Comparison of ENCODE assay signal across 39 cellular contexts in the genomic region with DNA sequence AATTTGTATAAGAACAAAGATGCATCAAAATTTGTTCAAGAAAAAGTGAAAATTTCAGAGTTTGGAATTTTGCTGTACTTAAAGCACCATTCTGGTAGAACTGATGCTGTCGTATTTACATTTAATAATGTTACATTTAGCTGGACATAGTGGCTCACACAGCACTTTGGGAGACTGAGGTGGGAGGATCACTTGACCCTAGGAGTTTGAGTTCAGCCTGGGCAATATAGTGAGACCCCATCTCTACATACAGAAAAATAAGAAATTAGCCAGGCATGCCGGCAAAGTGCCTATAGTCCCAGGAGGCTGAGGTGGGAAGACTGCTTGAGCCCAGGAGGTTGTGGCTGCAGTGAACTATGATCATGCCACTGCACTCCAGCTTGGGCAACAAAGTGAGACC.
"Had no signal": no experiment of that assay in that cellular context is flagged by ENCODE, and none has a peak within 500 bp of the region (broad histone marks: within the 10 kb centered on the region; RNA-seq: fewer than 3 reads in every experiment).

No MANE protein-coding gene starts in this region.

- H3K4me1 ChIP-seq: adrenal gland, ascending aorta, breast epithelium had no signal

- FAIRE-seq: astrocyte, bronchial epithelial cell, colon had no signal

- H3K27me3 Mint-ChIP-seq: activated naive CD4-positive, alpha-beta T cell treated with anti-CD3 and anti-CD28 coated beads, Interleukin-2, amount 10 ng/mL, durations not matched to agents 7 days and 5 days; activated naive CD4-positive, alpha-beta T cell treated with anti-CD3 and anti-CD28 coated beads, Interleukin-2, amount 50 U/mL, for 24 hours; activated naive CD8-positive, alpha-beta T cell; activated naive CD8-positive, alpha-beta T cell treated with anti-CD3 and anti-CD28 coated beads for 36 hours; activated naive CD8-positive, alpha-beta T cell treated with anti-CD3 and anti-CD28 coated beads, Interleukin-2, amount 10 ng/mL, durations not matched to agents 7 days and 5 days; activated naive CD8-positive, alpha-beta T cell treated with anti-CD3 and anti-CD28 coated beads, Interleukin-2, amount 50 U/mL, for 24 hours; activated T-helper 17 cell treated with anti-CD3 and anti-CD28 coated beads, Interleukin-2, amount 50 U/mL, for 72 hours; brain; central memory CD8-positive, alpha-beta T cell had no signal

- H3K36me3 Mint-ChIP-seq: activated naive CD4-positive, alpha-beta T cell treated with anti-CD3 and anti-CD28 coated beads, Interleukin-2, amount 50 U/mL, for 24 hours; activated naive CD4-positive, alpha-beta T cell treated with anti-CD3 and anti-CD28 coated beads, Interleukin-2, amount 50 U/mL, for 72 hours; activated naive CD8-positive, alpha-beta T cell treated with anti-CD3 and anti-CD28 coated beads for 36 hours; activated naive CD8-positive, alpha-beta T cell treated with anti-CD3 and anti-CD28 coated beads, Interleukin-2, amount 10 ng/mL, durations not matched to agents 7 days and 5 days had no signal

- ATAC-seq: activated naive CD4-positive, alpha-beta T cell treated with anti-CD3 and anti-CD28 coated beads, Interleukin-2, amount 50 U/mL, for 72 hours; activated naive CD8-positive, alpha-beta T cell treated with anti-CD3 and anti-CD28 coated beads, Interleukin-2, amount 50 U/mL, for 24 hours; activated T-cell treated with anti-CD3 and anti-CD28 coated beads, Interleukin-2, amount 50 U/mL, for 4 hours; activated T-cell treated with anti-CD3 and anti-CD28 coated beads, Interleukin-2, amount 50 U/mL, for 72 hours; activated T-helper 17 cell treated with anti-CD3 and anti-CD28 coated beads, Interleukin-2, amount 50 U/mL, for 72 hours; body of pancreas had no signal

- H3K27ac ChIP-seq: adrenal gland, ascending aorta, body of pancreas, brain microvascular endothelial cell, breast epithelium, cardiac muscle cell had no signal

- H3K9me3 ChIP-seq: adrenal gland, ascending aorta, body of pancreas, breast epithelium had no signal

- DNase-seq: activated effector memory CD4-positive, alpha-beta T cell treated with anti-CD3 and anti-CD28 coated beads, Interleukin-2, amount 50 U/mL, for 16 hours; activated effector memory CD4-positive, alpha-beta T cell treated with Interleukin-2 at 50 U/mL for 16 hours; activated gamma-delta T cell; activated gamma-delta T cell treated with Interleukin-2 at 50 U/mL for 16 hours; activated naive CD4-positive, alpha-beta T cell; activated naive CD4-positive, alpha-beta T cell treated with anti-CD3 and anti-CD28 coated beads for 36 hours; activated naive CD4-positive, alpha-beta T cell treated with anti-CD3 and anti-CD28 coated beads, Interleukin-2, amount 10 ng/mL, durations not matched to agents 7 days and 5 days; activated naive CD4-positive, alpha-beta T cell treated with anti-CD3 and anti-CD28 coated beads, Interleukin-2, amount 50 U/mL, for 16 hours; activated naive CD4-positive, alpha-beta T cell treated with Interleukin-2 at 50 U/mL for 16 hours; activated naive CD8-positive, alpha-beta T cell treated with anti-CD3 and anti-CD28 coated beads for 36 hours; activated naive CD8-positive, alpha-beta T cell treated with anti-CD3 and anti-CD28 coated beads, Interleukin-2, amount 10 ng/mL, durations not matched to agents 7 days and 5 days; activated naive CD8-positive, alpha-beta T cell treated with anti-CD3 and anti-CD28 coated beads, Interleukin-2, amount 50 U/mL, for 24 hours; activated T-cell treated with anti-CD3 and anti-CD28 coated beads, Interleukin-2, amount 50 U/mL, for 4 hours; activated T-cell treated with anti-CD3 and anti-CD28 coated beads, Interleukin-2, amount 50 U/mL, for 48 hours; activated T-cell treated with anti-CD3 and anti-CD28 coated beads, Interleukin-2, amount 50 U/mL, for 72 hours; adrenal gland; amniotic stem cell; amygdala; anterior cingulate cortex; aorta; body of pancreas; brain microvascular endothelial cell; caudate nucleus; central memory CD4-positive, alpha-beta T cell; cerebellar nuclear complex had no signal

- H3K27me3 ChIP-seq: adrenal gland, ascending aorta, body of pancreas, brain microvascular endothelial cell, breast epithelium, cardiac muscle cell had no signal

- H3K27ac Mint-ChIP-seq: activated naive CD4-positive, alpha-beta T cell treated with anti-CD3 and anti-CD28 coated beads for 36 hours; activated naive CD4-positive, alpha-beta T cell treated with anti-CD3 and anti-CD28 coated beads, Interleukin-2, amount 10 ng/mL, durations not matched to agents 7 days and 5 days; activated naive CD4-positive, alpha-beta T cell treated with anti-CD3 and anti-CD28 coated beads, Interleukin-2, amount 50 U/mL, for 24 hours; activated naive CD4-positive, alpha-beta T cell treated with anti-CD3 and anti-CD28 coated beads, Interleukin-2, amount 50 U/mL, for 72 hours; activated naive CD8-positive, alpha-beta T cell; activated naive CD8-positive, alpha-beta T cell treated with anti-CD3 and anti-CD28 coated beads for 36 hours; activated naive CD8-positive, alpha-beta T cell treated with anti-CD3 and anti-CD28 coated beads, Interleukin-2, amount 10 ng/mL, durations not matched to agents 7 days and 5 days; activated naive CD8-positive, alpha-beta T cell treated with anti-CD3 and anti-CD28 coated beads, Interleukin-2, amount 50 U/mL, for 24 hours; activated T-cell treated with anti-CD3 and anti-CD28 coated beads, Interleukin-2, amount 50 U/mL, for 72 hours; activated T-helper 1 cell treated with anti-CD3 and anti-CD28 coated beads, Interleukin-12 subunit alpha, Interleukin-12 subunit beta, Interleukin-2, Interleukin-4 antibody, amounts not matched to agents 30 ng/mL and 10 ng/mL and 1 ng/mL, durations not matched to agents 14 hours and 24 hours and 36 hours; activated T-helper 17 cell treated with anti-CD3 and anti-CD28 coated beads, Interleukin-2, amount 50 U/mL, for 72 hours; activated T-helper 2 cell treated with anti-CD3 and anti-CD28 coated beads, Interferon-gamma antibody, Interleukin-2, Interleukin-4, amounts not matched to agents 10 μg/mL and 5 μg/mL and 100 μg/mL, durations not matched to agents 14 hours and 24 hours and 36 hours; brain had no signal

- H3K36me3 ChIP-seq: adrenal gland, breast epithelium had no signal

- H3K4me1 Mint-ChIP-seq: activated naive CD4-positive, alpha-beta T cell treated with anti-CD3 and anti-CD28 coated beads, Interleukin-2, amount 10 ng/mL, durations not matched to agents 7 days and 5 days; activated naive CD4-positive, alpha-beta T cell treated with anti-CD3 and anti-CD28 coated beads, Interleukin-2, amount 50 U/mL, for 24 hours; activated naive CD8-positive, alpha-beta T cell treated with anti-CD3 and anti-CD28 coated beads for 36 hours; activated naive CD8-positive, alpha-beta T cell treated with anti-CD3 and anti-CD28 coated beads, Interleukin-2, amount 10 ng/mL, durations not matched to agents 7 days and 5 days; activated naive CD8-positive, alpha-beta T cell treated with anti-CD3 and anti-CD28 coated beads, Interleukin-2, amount 50 U/mL, for 24 hours; activated T-helper 17 cell treated with anti-CD3 and anti-CD28 coated beads, Interleukin-2, amount 50 U/mL, for 72 hours; brain; central memory CD8-positive, alpha-beta T cell had no signal

- H3K4me3 Mint-ChIP-seq: activated naive CD4-positive, alpha-beta T cell treated with anti-CD3 and anti-CD28 coated beads for 36 hours; activated naive CD4-positive, alpha-beta T cell treated with anti-CD3 and anti-CD28 coated beads, Interleukin-2, amount 10 ng/mL, durations not matched to agents 7 days and 5 days; activated naive CD4-positive, alpha-beta T cell treated with anti-CD3 and anti-CD28 coated beads, Interleukin-2, amount 50 U/mL, for 24 hours; activated naive CD8-positive, alpha-beta T cell; activated naive CD8-positive, alpha-beta T cell treated with anti-CD3 and anti-CD28 coated beads for 36 hours; activated naive CD8-positive, alpha-beta T cell treated with anti-CD3 and anti-CD28 coated beads, Interleukin-2, amount 10 ng/mL, durations not matched to agents 7 days and 5 days; activated naive CD8-positive, alpha-beta T cell treated with anti-CD3 and anti-CD28 coated beads, Interleukin-2, amount 50 U/mL, for 24 hours; activated T-cell treated with anti-CD3 and anti-CD28 coated beads, Interleukin-2, amount 50 U/mL, for 4 hours; activated T-cell treated with anti-CD3 and anti-CD28 coated beads, Interleukin-2, amount 50 U/mL, for 72 hours; activated T-helper 1 cell treated with anti-CD3 and anti-CD28 coated beads, Interleukin-12 subunit alpha, Interleukin-12 subunit beta, Interleukin-2, Interleukin-4 antibody, amounts not matched to agents 30 ng/mL and 10 ng/mL and 1 ng/mL, durations not matched to agents 14 hours and 24 hours and 36 hours; activated T-helper 17 cell treated with anti-CD3 and anti-CD28 coated beads, Interleukin-2, amount 50 U/mL, for 72 hours; brain; central memory CD8-positive, alpha-beta T cell had no signal

- H3K4me3 ChIP-seq: adrenal gland, ascending aorta, body of pancreas, breast epithelium, cardiac muscle cell had no signal

- H3K9me3 Mint-ChIP-seq: activated naive CD4-positive, alpha-beta T cell treated with anti-CD3 and anti-CD28 coated beads for 36 hours; activated naive CD4-positive, alpha-beta T cell treated with anti-CD3 and anti-CD28 coated beads, Interleukin-2, amount 10 ng/mL, durations not matched to agents 7 days and 5 days; activated naive CD4-positive, alpha-beta T cell treated with anti-CD3 and anti-CD28 coated beads, Interleukin-2, amount 50 U/mL, for 24 hours; activated naive CD4-positive, alpha-beta T cell treated with anti-CD3 and anti-CD28 coated beads, Interleukin-2, amount 50 U/mL, for 72 hours; activated naive CD8-positive, alpha-beta T cell treated with anti-CD3 and anti-CD28 coated beads for 36 hours; activated naive CD8-positive, alpha-beta T cell treated with anti-CD3 and anti-CD28 coated beads, Interleukin-2, amount 10 ng/mL, durations not matched to agents 7 days and 5 days; activated naive CD8-positive, alpha-beta T cell treated with anti-CD3 and anti-CD28 coated beads, Interleukin-2, amount 50 U/mL, for 24 hours; activated T-cell treated with anti-CD3 and anti-CD28 coated beads, Interleukin-2, amount 50 U/mL, for 4 hours; activated T-cell treated with anti-CD3 and anti-CD28 coated beads, Interleukin-2, amount 50 U/mL, for 72 hours; activated T-helper 1 cell treated with anti-CD3 and anti-CD28 coated beads, Interleukin-12 subunit alpha, Interleukin-12 subunit beta, Interleukin-2, Interleukin-4 antibody, amounts not matched to agents 30 ng/mL and 10 ng/mL and 1 ng/mL, durations not matched to agents 14 hours and 24 hours and 36 hours; activated T-helper 17 cell treated with anti-CD3 and anti-CD28 coated beads, Interleukin-2, amount 50 U/mL, for 72 hours; activated T-helper 2 cell treated with anti-CD3 and anti-CD28 coated beads, Interferon-gamma antibody, Interleukin-2, Interleukin-4, amounts not matched to agents 10 μg/mL and 5 μg/mL and 100 μg/mL, durations not matched to agents 14 hours and 24 hours and 36 hours; brain; central memory CD8-positive, alpha-beta T cell had no signal
